Comparison of ENCODE assay signal across 25 cellular contexts in the genomic region with DNA sequence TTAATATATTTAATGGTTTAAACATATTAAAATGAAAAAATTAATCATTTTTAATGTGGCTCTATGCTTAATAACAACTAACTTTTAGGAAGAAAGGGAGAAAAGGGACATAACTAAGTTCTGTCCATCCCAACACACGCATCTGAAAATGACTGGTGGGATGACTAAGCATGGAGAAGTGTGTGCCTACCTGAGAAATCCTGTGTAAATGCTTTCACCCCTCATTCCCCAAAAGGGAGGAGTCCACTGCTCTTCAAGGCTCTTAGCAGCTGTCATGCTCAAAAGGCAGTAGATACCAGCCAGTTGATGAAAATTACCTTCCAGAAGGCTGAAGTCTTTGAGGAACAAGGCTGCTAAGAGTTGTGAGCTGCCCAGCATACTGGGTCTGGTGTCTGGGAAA.
"Had no signal": no experiment of that assay in that cellular context is flagged by ENCODE, and none has a peak within 500 bp of the region (broad histone marks: within the 10 kb centered on the region; RNA-seq: fewer than 3 reads in every experiment).

No MANE protein-coding gene starts in this region.

- H3K4me1 Mint-ChIP-seq: activated naive CD4-positive, alpha-beta T cell treated with anti-CD3 and anti-CD28 coated beads, Interleukin-2, amount 50 U/mL, for 24 hours; stimulated activated memory B cell treated with anti-CD40 and anti-IgM and Interleukin-4, amounts not matched to agents 10 μg/mL and 1 μg/mL and 100 μg/mL, for 72 hours; T-cell had no signal

- H3K4me2 ChIP-seq: smooth muscle cell had no signal

- H3K27me3 ChIP-seq: esophagus muscularis mucosa, heart left ventricle, left lung, ovary, stomach, suprapubic skin, tibial nerve had no signal

- H3K27me3 Mint-ChIP-seq: brain; natural killer cell treated with Interleukin-12 subunit alpha and Interleukin-12 subunit beta and Interleukin-15 and Interleukin-18, amount 100 ng/mL, for 72 hours; stimulated activated memory B cell treated with anti-CD40 and anti-IgM and Interleukin-4, amounts not matched to agents 10 μg/mL and 1 μg/mL and 100 μg/mL, for 72 hours; T-cell had no signal

- H3K36me3 ChIP-seq: esophagus muscularis mucosa, left lung, ovary, stomach, suprapubic skin, tibial nerve had no signal

- H3K9me3 Mint-ChIP-seq: activated naive CD4-positive, alpha-beta T cell treated with anti-CD3 and anti-CD28 coated beads, Interleukin-2, amount 50 U/mL, for 24 hours; brain; stimulated activated memory B cell treated with anti-CD40 and anti-IgM and Interleukin-4, amounts not matched to agents 10 μg/mL and 1 μg/mL and 100 μg/mL, for 72 hours; T-cell had no signal

- ATAC-seq: left lung; natural killer cell treated with Interleukin-12 subunit alpha and Interleukin-12 subunit beta and Interleukin-15 and Interleukin-18, amount 100 ng/mL, for 72 hours; sciatic nerve; stimulated activated memory B cell treated with anti-CD40 and anti-IgM and Interleukin-4, amounts not matched to agents 10 μg/mL and 1 μg/mL and 100 μg/mL, for 72 hours; T-cell had no signal

- H3K9me3 ChIP-seq: esophagus muscularis mucosa, heart left ventricle, left lung, ovary, stomach, suprapubic skin, tibial nerve had no signal

- DNase-seq: activated CD4-positive, alpha-beta T cell treated with anti-CD3 and anti-CD28 coated beads for 1 hour; activated gamma-delta T cell treated with Interleukin-2 at 50 U/mL for 16 hours; activated T-cell treated with anti-CD3 and anti-CD28 coated beads, Interleukin-2, amount 50 U/mL, for 1 hour; anterior cingulate cortex; central memory CD4-positive, alpha-beta T cell; dermis blood vessel endothelial cell; effector CD8-positive, alpha-beta T cell; heart left ventricle; islet precursor cell; left lung; ovary; stimulated activated CD4-positive, alpha-beta T cell treated with anti-CD3 and anti-CD28 coated beads, Interleukin-15, amount 100 ng/mL, for 24 hours; stomach; T-cell had no signal

- H3K4me3 ChIP-seq: esophagus muscularis mucosa, heart left ventricle, left lung, ovary, smooth muscle cell, stomach, suprapubic skin, tibial nerve had no signal

- H3K27ac ChIP-seq: esophagus muscularis mucosa, left lung, ovary had no signal

- FAIRE-seq: TTC549, urothelium cell line had no signal

- H3K36me3 Mint-ChIP-seq: activated naive CD4-positive, alpha-beta T cell treated with anti-CD3 and anti-CD28 coated beads, Interleukin-2, amount 50 U/mL, for 24 hours; natural killer cell treated with Interleukin-12 subunit alpha and Interleukin-12 subunit beta and Interleukin-15 and Interleukin-18, amount 100 ng/mL, for 72 hours; stimulated activated memory B cell treated with anti-CD40 and anti-IgM and Interleukin-4, amounts not matched to agents 10 μg/mL and 1 μg/mL and 100 μg/mL, for 72 hours; T-cell had no signal

- H3K4me3 Mint-ChIP-seq: activated naive CD4-positive, alpha-beta T cell treated with anti-CD3 and anti-CD28 coated beads, Interleukin-2, amount 50 U/mL, for 24 hours; natural killer cell treated with Interleukin-12 subunit alpha and Interleukin-12 subunit beta and Interleukin-15 and Interleukin-18, amount 100 ng/mL, for 72 hours; stimulated activated memory B cell treated with anti-CD40 and anti-IgM and Interleukin-4, amounts not matched to agents 10 μg/mL and 1 μg/mL and 100 μg/mL, for 72 hours; T-cell had no signal

- H3K27ac Mint-ChIP-seq: activated naive CD4-positive, alpha-beta T cell treated with anti-CD3 and anti-CD28 coated beads, Interleukin-2, amount 50 U/mL, for 24 hours; natural killer cell treated with Interleukin-12 subunit alpha and Interleukin-12 subunit beta and Interleukin-15 and Interleukin-18, amount 100 ng/mL, for 72 hours; stimulated activated memory B cell treated with anti-CD40 and anti-IgM and Interleukin-4, amounts not matched to agents 10 μg/mL and 1 μg/mL and 100 μg/mL, for 72 hours; T-cell had no signal
